12 cellular contexts compared by ENCODE assay signal in genomic region chr1:226672217-226672838, GRCh38.
DNase-seq lines count a peak whose midpoint lies in the region; ATAC-seq and TF ChIP-seq lines count a peak whose summit lies in the region.
"Had no signal": no experiment of that assay in that cellular context is flagged by ENCODE, and none has a peak within 500 bp of the region (broad histone marks: within the 10 kb centered on the region; RNA-seq: fewer than 3 reads in every experiment).

No MANE protein-coding gene starts in this region.

- peak overlapping the region; percentile 8 for H3K4me3 Mint-ChIP-seq in CD8-positive, alpha-beta T cell

- CTCF ChIA-PET in CD8-positive, alpha-beta T cell (lab: Charles Lee), result interaction anchor here (0.8 to 4.2 kb wide), 9 partner anchors 13 to 156 kb away, joined by 3 to 18 read pairs (median 4); partner anchors contain the start of gene ITPKB

- no peak for TF ChIP-seq EP300 in sigmoid colon (IDR thresholded peaks at IDR 0.05)

- no peaks in the 10 kb centered on the region for H3K9me3 Mint-ChIP-seq in CD8-positive, alpha-beta T cell

- TF ChIP-seq CTCF in CD8-positive, alpha-beta T cell (IDR thresholded peaks at IDR 0.05), result no peak
- TF ChIP-seq CTCF in Loucy (conservative IDR thresholded peaks at IDR 0.05; ENCODE audit: low read length) (no peak), sigmoid colon (IDR thresholded peaks at IDR 0.05) (no peak)

- H3K79me2 ChIP-seq in Loucy (ENCODE audit: insufficient read depth, low read length), result peaks cover 88% of the 10 kb centered on the region

- intact Hi-C loops in CD8-positive, alpha-beta T cell (cut with DNase I, micrococcal nuclease), result loop anchor here in 1 of 2 experiments (1.0 kb wide), 1 partner anchor 9 kb away; no protein-coding TSS in a partner anchor
- intact Hi-C loops in sigmoid colon (cut with DNase I), result no loop called here

- peaks cover 57% of the 10 kb centered on the region for H3K36me3 Mint-ChIP-seq in CD8-positive, alpha-beta T cell

- H3K27ac Mint-ChIP-seq in CD8-positive, alpha-beta T cell, result peak overlapping the region; percentile 99

- ATAC-seq in CD8-positive, alpha-beta T cell, result no peak
- ATAC-seq: HepG2 had no signal

- H3K4me3 ChIP-seq in CD8-positive, alpha-beta T cell (ENCODE audit: low read depth, low read length), result no peak overlapping the region
- no peak overlapping the region for H3K4me3 ChIP-seq in Loucy (ENCODE audit: low read length, poor library complexity, severe bottlenecking)
- no peak overlapping the region for H3K4me3 ChIP-seq in effector memory CD4-positive, alpha-beta T cell (ENCODE audit: insufficient read depth, low read depth, low read length, poor library complexity, severe bottlenecking)
- no peak overlapping the region for H3K4me3 ChIP-seq in sigmoid colon

- WGBS in sigmoid colon, 2 donors, result 47 to 72% methylated on average over 9 of the region's 9 CpGs

- H3K9me3 ChIP-seq in CD8-positive, alpha-beta T cell (ENCODE audit: low read length), result no peaks in the 10 kb centered on the region
- no peaks in the 10 kb centered on the region for H3K9me3 ChIP-seq in Loucy (ENCODE audit: insufficient read depth, low read depth, low read length)
- no peaks in the 10 kb centered on the region for H3K9me3 ChIP-seq in effector memory CD4-positive, alpha-beta T cell (ENCODE audit: control insufficient read depth, low read length)
- no peaks in the 10 kb centered on the region for H3K9me3 ChIP-seq in sigmoid colon

- POLR2A ChIA-PET in CD8-positive, alpha-beta T cell (lab: Charles Lee), result interaction anchor here (0.7 to 5.5 kb wide), 4 partner anchors 11 to 28 kb away, joined by 3 to 35 read pairs (median 6); no protein-coding TSS in a partner anchor

- H3K27ac ChIP-seq in CD8-positive, alpha-beta T cell (ENCODE audit: low read depth, low read length), result peak overlapping the region; percentile 19
- peak overlapping the region; percentile 92 for H3K27ac ChIP-seq in effector memory CD4-positive, alpha-beta T cell (ENCODE audit: insufficient read depth, low read length, poor library complexity, severe bottlenecking)
- H3K27ac ChIP-seq in sigmoid colon, result peak overlapping the region in 1 of 4 donors; percentile 90
- H3K27ac ChIP-seq: WERI-Rb-1 had no signal

- peak in 1 of 7 experiments; percentile 11 for DNase-seq in CD8-positive, alpha-beta T cell
- no peak for DNase-seq in effector memory CD4-positive, alpha-beta T cell
- DNase-seq in sigmoid colon (peak; percentile 46), COLO668 (lab: John Stamatoyannopoulos, UW; ENCODE audit: unreplicated experiment) (no peak), NCI-H2107 (lab: John Stamatoyannopoulos, UW) (no peak), NCI-H2227 (lab: John Stamatoyannopoulos, UW; ENCODE audit: unreplicated experiment) (no peak)
- DNase-seq: activated gamma-delta T cell treated with Interleukin-2 at 50 U/mL for 16 hours; NCI-H187 treated with DMSO at 0.1 percent for 48 hours; stimulated activated naive CD4-positive, alpha-beta T cell treated with Interleukin-2 at 50 U/mL for 16 hours; WERI-Rb-1 had no signal

- peaks cover 6% of the 10 kb centered on the region for H3K36me3 ChIP-seq in CD8-positive, alpha-beta T cell (ENCODE audit: insufficient read depth, low read length)
- H3K36me3 ChIP-seq in Loucy (ENCODE audit: insufficient read depth, low read length) (peaks cover 23% of the 10 kb centered on the region; the same call in 1 of the 2 replicates), sigmoid colon (no peaks in the 10 kb centered on the region)
- peaks cover 15% of the 10 kb centered on the region for H3K36me3 ChIP-seq in effector memory CD4-positive, alpha-beta T cell (ENCODE audit: control insufficient read depth, insufficient read depth, low read length)
- H3K36me3 ChIP-seq: WERI-Rb-1 had no signal

- H3F3A ChIP-seq in Loucy (ENCODE audit: low read depth), result peaks cover 19% of the 10 kb centered on the region

- H3K27me3 ChIP-seq in CD8-positive, alpha-beta T cell (ENCODE audit: insufficient read depth, low read length), result no peaks in the 10 kb centered on the region
- H3K27me3 ChIP-seq in Loucy (ENCODE audit: insufficient read depth, low read length, poor library complexity, severe bottlenecking), result no peaks in the 10 kb centered on the region
- H3K27me3 ChIP-seq in effector memory CD4-positive, alpha-beta T cell (replicated peaks; ENCODE audit: control insufficient read depth, insufficient read depth, low read length, poor library complexity, severe bottlenecking), result no peaks in the 10 kb centered on the region
- no peaks in the 10 kb centered on the region for H3K27me3 ChIP-seq in sigmoid colon

- no peak for TF ChIP-seq POLR2A in sigmoid colon (IDR thresholded peaks at IDR 0.05)

- H3K9ac ChIP-seq in Loucy (ENCODE audit: low read depth, low read length, poor library complexity, severe bottlenecking), result peak overlapping the region; percentile 20

- no peaks in the 10 kb centered on the region for H3K9me2 ChIP-seq in Loucy (replicated peaks; ENCODE audit: low read depth, low read length)

- H3K4me1 Mint-ChIP-seq in CD8-positive, alpha-beta T cell (ENCODE audit: low read depth), result peaks cover 89% of the 10 kb centered on the region

- no peak overlapping the region for H2AFZ ChIP-seq in Loucy (ENCODE audit: low read length)

- H3K4me2 ChIP-seq in Loucy (ENCODE audit: low read depth, low read length, poor library complexity, severe bottlenecking), result no peak overlapping the region

- H3K27me3 Mint-ChIP-seq in CD8-positive, alpha-beta T cell (ENCODE audit: low read depth), result no peaks in the 10 kb centered on the region

- H3K4me1 ChIP-seq in CD8-positive, alpha-beta T cell (ENCODE audit: insufficient read depth, low read length), result peaks cover 80% of the 10 kb centered on the region
- peaks cover 53% of the 10 kb centered on the region for H3K4me1 ChIP-seq in Loucy (ENCODE audit: insufficient read depth, low read length, poor library complexity, severe bottlenecking)
- H3K4me1 ChIP-seq in effector memory CD4-positive, alpha-beta T cell (ENCODE audit: control insufficient read depth, insufficient read depth, low read length, poor library complexity, severe bottlenecking), result peaks cover 58% of the 10 kb centered on the region
- peaks cover 0 to 83% (median 38%) of the 10 kb centered on the region in 4 donors for H3K4me1 ChIP-seq in sigmoid colon

- H4K20me1 ChIP-seq in Loucy (ENCODE audit: insufficient read depth, low read length, poor library complexity, severe bottlenecking), result no peaks in the 10 kb centered on the region
